In the genomic region with DNA sequence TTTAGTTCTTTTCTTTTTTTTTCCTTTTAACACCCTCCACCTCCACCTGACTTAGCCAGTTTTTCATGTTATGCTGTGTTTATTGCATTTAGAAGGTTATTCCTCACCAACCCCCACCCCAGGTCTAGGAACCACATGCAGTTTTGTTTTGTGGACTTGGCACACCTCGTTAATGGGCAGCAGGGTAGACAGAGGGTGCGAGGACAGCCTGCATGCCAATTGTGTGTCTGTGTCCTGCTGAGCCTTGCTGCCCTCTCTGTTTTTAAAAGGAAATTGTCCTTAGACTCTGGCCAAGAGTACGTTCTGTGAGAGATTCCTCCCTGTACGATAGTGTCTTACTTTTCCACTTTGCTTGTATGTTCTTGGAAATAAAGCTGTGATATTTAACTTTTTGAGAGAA, we compare ENCODE assay signal across 27 cellular contexts. TPM values are rescaled to one million over a fixed set of nuclear protein-coding genes. Genes with fewer than 3 reads are reported as not detected.
DNase-seq lines count a peak whose midpoint lies in the region; ATAC-seq and TF ChIP-seq lines count a peak whose summit lies in the region.
"Had no signal": no experiment of that assay in that cellular context is flagged by ENCODE, and none has a peak within 500 bp of the region (broad histone marks: within the 10 kb centered on the region; RNA-seq: fewer than 3 reads in every experiment).

No MANE protein-coding gene starts in this region.

- TF ChIP-seq CTCF in VCaP (conservative IDR thresholded peaks at IDR 0.05) (no peak; the same call in 1 of the 2 replicates), gastroesophageal sphincter (IDR thresholded peaks at IDR 0.05) (no peak)

- H3K9me3 Mint-ChIP-seq in activated naive CD4-positive, alpha-beta T cell treated with anti-CD3 and anti-CD28 coated beads, Interleukin-2, amount 50 U/mL, for 24 hours, result no peaks in the 10 kb centered on the region
- no peaks in the 10 kb centered on the region for H3K9me3 Mint-ChIP-seq in activated T-cell treated with anti-CD3 and anti-CD28 coated beads, Interleukin-2, amount 50 U/mL, for 4 hours
- H3K9me3 Mint-ChIP-seq: activated naive CD4-positive, alpha-beta T cell treated with anti-CD3 and anti-CD28 coated beads, Interleukin-2, amount 50 U/mL, for 72 hours; activated T-cell treated with anti-CD3 and anti-CD28 coated beads, Interleukin-2, amount 50 U/mL, for 24 hours; stimulated activated naive CD8-positive, alpha-beta T cell treated with anti-CD3 and anti-CD28 coated beads, Interleukin-15, Interleukin-2, amounts not matched to agents 100 ng/mL and 50 ng/mL, for 24 hours had no signal

- ATAC-seq in gastroesophageal sphincter, result no peak
- no peak for ATAC-seq in activated T-cell treated with anti-CD3 and anti-CD28 coated beads, Interleukin-2, amount 50 U/mL, for 4 hours
- ATAC-seq: A549; activated CD4-positive, CD25-positive, alpha-beta regulatory T cell treated with anti-CD3 and anti-CD28 coated beads, Interleukin-2, amount 50 U/mL, for 24 hours; activated naive CD4-positive, alpha-beta T cell treated with anti-CD3 and anti-CD28 coated beads, Interleukin-2, amount 50 U/mL, for 72 hours; esophagus mucosa; upper lobe of right lung had no signal

- H3K4me1 ChIP-seq in gastroesophageal sphincter, result peaks cover 46 to 100% (median 70%) of the 10 kb centered on the region in 3 donors

- H3K4me1 Mint-ChIP-seq in activated naive CD4-positive, alpha-beta T cell treated with anti-CD3 and anti-CD28 coated beads, Interleukin-2, amount 50 U/mL, for 24 hours, result peaks cover 96% of the 10 kb centered on the region
- H3K4me1 Mint-ChIP-seq in activated T-cell treated with anti-CD3 and anti-CD28 coated beads, Interleukin-2, amount 50 U/mL, for 4 hours (ENCODE audit: low read depth), result peaks cover 89% of the 10 kb centered on the region

- TF ChIP-seq POLR2A in gastroesophageal sphincter (IDR thresholded peaks at IDR 0.05), result no peak

- H3K27me3 ChIP-seq in gastroesophageal sphincter, result no peaks in the 10 kb centered on the region
- H3K27me3 ChIP-seq: Peyer's patch, upper lobe of right lung had no signal

- no peak overlapping the region for H3K4me3 Mint-ChIP-seq in activated naive CD4-positive, alpha-beta T cell treated with anti-CD3 and anti-CD28 coated beads, Interleukin-2, amount 50 U/mL, for 24 hours
- H3K4me3 Mint-ChIP-seq in activated T-cell treated with anti-CD3 and anti-CD28 coated beads, Interleukin-2, amount 50 U/mL, for 4 hours, result no peak overlapping the region
- H3K4me3 Mint-ChIP-seq: activated T-cell treated with anti-CD3 and anti-CD28 coated beads, Interleukin-2, amount 50 U/mL, for 24 hours; stimulated activated naive CD8-positive, alpha-beta T cell treated with anti-CD3 and anti-CD28 coated beads, Interleukin-15, Interleukin-2, amounts not matched to agents 100 ng/mL and 50 ng/mL, for 24 hours had no signal

- peak overlapping the region; percentile 25 to 31 for H3K4me3 ChIP-seq in gastroesophageal sphincter
- H3K4me3 ChIP-seq: A549, HAP-1, Peyer's patch, prostate gland, upper lobe of right lung had no signal

- H3K9me3 ChIP-seq in gastroesophageal sphincter, result no peaks in the 10 kb centered on the region
- H3K9me3 ChIP-seq: A549, HAP-1, Peyer's patch, prostate gland, upper lobe of right lung had no signal

- peaks cover 8% of the 10 kb centered on the region for H3K36me3 Mint-ChIP-seq in activated naive CD4-positive, alpha-beta T cell treated with anti-CD3 and anti-CD28 coated beads, Interleukin-2, amount 50 U/mL, for 24 hours
- H3K36me3 Mint-ChIP-seq in activated T-cell treated with anti-CD3 and anti-CD28 coated beads, Interleukin-2, amount 50 U/mL, for 4 hours (ENCODE audit: insufficient read depth), result peaks cover 39% of the 10 kb centered on the region

- no peak for DNase-seq in activated naive CD4-positive, alpha-beta T cell (lab: John Stamatoyannopoulos, UW)
- DNase-seq in substantia nigra (lab: John Stamatoyannopoulos, UW), result peak in 3 of 49 donors; percentile 12 to 61 (median 44)
- no peak for DNase-seq in DMS 273 treated with DMSO at 0.1 percent for 48 hours (lab: John Stamatoyannopoulos, UW)
- DNase-seq in activated T-cell treated with anti-CD3 and anti-CD28 coated beads, Interleukin-2, amount 50 U/mL, for 4 hours, result no peak
- no peak for DNase-seq in activated T-cell treated with anti-CD3 and anti-CD28 coated beads, Interleukin-2, amount 50 U/mL, for 48 hours
- DNase-seq: activated CD8-positive, alpha-beta memory T cell treated with anti-CD3 and anti-CD28 coated beads for 24 hours; activated T-cell treated with anti-CD3 and anti-CD28 coated beads, Interleukin-2, amount 50 U/mL, for 24 hours; COR-L47; effector memory CD4-positive, alpha-beta T cell; foreskin melanocyte; hippocampal formation; NCI-H1092; NCI-H2029; NCI-H526 treated with DMSO at 0.1 percent for 48 hours; Peyer's patch; SIG-M5; upper lobe of right lung had no signal

- peak overlapping the region; percentile 73 for H3K27ac Mint-ChIP-seq in activated naive CD4-positive, alpha-beta T cell treated with anti-CD3 and anti-CD28 coated beads, Interleukin-2, amount 50 U/mL, for 24 hours
- H3K27ac Mint-ChIP-seq: activated naive CD4-positive, alpha-beta T cell treated with anti-CD3 and anti-CD28 coated beads, Interleukin-2, amount 50 U/mL, for 72 hours; stimulated activated naive CD8-positive, alpha-beta T cell treated with anti-CD3 and anti-CD28 coated beads, Interleukin-15, Interleukin-2, amounts not matched to agents 100 ng/mL and 50 ng/mL, for 24 hours had no signal

- WGBS in gastroesophageal sphincter (ENCODE audit: low coverage in 1 of 2), 2 donors, result 39 to 41% methylated on average over 3 to 4 of the region's 4 CpGs

- peak overlapping the region; percentile 43 for H3K27ac ChIP-seq in VCaP
- peak overlapping the region in 2 of 4 donors; percentile 10 to 24 for H3K27ac ChIP-seq in gastroesophageal sphincter
- peak overlapping the region; percentile 75 for H3K27ac ChIP-seq in substantia nigra (ENCODE audit: low read depth, low read length, poor library complexity, severe bottlenecking)
- H3K27ac ChIP-seq: A549, Peyer's patch, prostate gland, upper lobe of right lung had no signal

- TF ChIP-seq EP300 in gastroesophageal sphincter (IDR thresholded peaks at IDR 0.05), result no peak

- H3K36me3 ChIP-seq in gastroesophageal sphincter, result peaks cover 3 to 59% of the 10 kb centered on the region in 2 donors
- H3K36me3 ChIP-seq: HAP-1 had no signal

- no peaks in the 10 kb centered on the region for H3K27me3 Mint-ChIP-seq in activated naive CD4-positive, alpha-beta T cell treated with anti-CD3 and anti-CD28 coated beads, Interleukin-2, amount 50 U/mL, for 24 hours
- no peaks in the 10 kb centered on the region for H3K27me3 Mint-ChIP-seq in activated T-cell treated with anti-CD3 and anti-CD28 coated beads, Interleukin-2, amount 50 U/mL, for 4 hours (ENCODE audit: low read depth)
- H3K27me3 Mint-ChIP-seq: activated T-cell treated with anti-CD3 and anti-CD28 coated beads, Interleukin-2, amount 50 U/mL, for 24 hours; stimulated activated naive CD8-positive, alpha-beta T cell treated with anti-CD3 and anti-CD28 coated beads, Interleukin-15, Interleukin-2, amounts not matched to agents 100 ng/mL and 50 ng/mL, for 24 hours had no signal

RNA-seq across cellular contexts. Expression of a gene that starts 13.9 kb away (rescaled TPM):
- 100 to 1,000 TPM; 188 to 403 (median 312) TPM for total RNA-seq in gastroesophageal sphincter
- 10 to 100 TPM; 21.1 to 23.6 (median 22.5) TPM for total RNA-seq in activated T-cell treated with anti-CD3 and anti-CD28 coated beads, Interleukin-2, amount 50 U/mL, for 4 hours

Comparison
In these comparisons a context has a peak if more than half of its experiments do, and no peak if none do; other contexts are left out.
1. RNA of a gene that starts 13.9 kb away (total RNA-seq): 188 to 403 TPM in gastroesophageal sphincter; 21.1 to 23.6 TPM in activated T-cell treated with anti-CD3 and anti-CD28 coated beads, Interleukin-2, amount 50 U/mL, for 4 hours; every median in the first group is over 4 times any median in the second.